Comparison of ENCODE assay signal across 2 cellular contexts in the genomic region with DNA sequence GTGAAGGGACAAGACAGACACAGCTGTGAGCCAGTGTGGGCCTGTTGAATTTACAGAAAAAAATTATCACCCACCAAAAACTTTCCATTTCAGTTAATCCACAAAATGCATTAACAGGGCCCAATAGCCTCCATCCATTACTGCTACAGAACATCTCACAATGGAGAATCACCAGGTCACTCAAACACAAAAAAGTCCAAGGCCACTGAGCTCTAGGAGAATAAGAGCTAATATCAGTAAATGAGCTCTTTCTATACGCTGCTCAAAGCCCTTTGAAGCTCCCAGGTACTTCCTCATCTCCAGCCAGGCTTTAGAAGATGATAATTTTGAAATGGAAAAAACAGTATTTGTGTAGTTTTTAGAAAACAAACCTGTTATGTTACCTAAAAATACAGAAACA. TPM values are rescaled to one million over a fixed set of nuclear protein-coding genes. Genes with fewer than 3 reads are reported as not detected.
DNase-seq lines count a peak whose midpoint lies in the region; ATAC-seq, FAIRE-seq and TF ChIP-seq lines count a peak whose summit lies in the region.
"Not testable (repeated sequence)": the region's sequence is repeated elsewhere in the genome, so short reads cannot be mapped to it uniquely, and the experiment has no call there.

No MANE protein-coding gene starts in this region.

- not testable (repeated sequence) for H4K20me1 ChIP-seq in HepG2 (ENCODE audit: insufficient read depth, low read length)

- not testable (repeated sequence) for H3K27me3 ChIP-seq in HepG2 (ENCODE audit: control insufficient read depth in 1 of 2, insufficient read depth in 2 of 2, low read length in 2 of 2); transverse colon

- peak overlapping the region; percentile 18; the same call in 1 of the 2 replicates for H3K4me2 ChIP-seq in HepG2 (ENCODE audit: low read depth, low read length)

- POLR2A ChIA-PET in HepG2 (lab: Yijun Ruan, JAX): interaction anchor here (1.5 kb wide), 1 partner anchor 45 kb away, joined by 3 read pairs; a partner anchor contains a TSS

- not testable (repeated sequence) for TF ChIP-seq RAD21 in HepG2 (CRISPR knock-in tag; IDR thresholded peaks at IDR 0.05)

- not testable (repeated sequence) for H3K4me3 ChIP-seq in HepG2 (replicated peaks in 1 of 3; ENCODE audit: insufficient read depth in 1 of 3, low read depth in 2 of 3, low read length in 3 of 3); transverse colon

- H3K9me3 ChIP-seq in HepG2 (ENCODE audit: low read length); transverse colon: not testable (repeated sequence)

- TF ChIP-seq EP300 in HepG2 (IDR thresholded peaks at IDR 0.05; ENCODE audit: low read depth in 2 of 2, low read length in 2 of 2); HepG2 (CRISPR knock-in tag; IDR thresholded peaks at IDR 0.05; ENCODE audit: borderline replicate concordance); transverse colon (IDR thresholded peaks at IDR 0.05; ENCODE audit: low read depth): not testable (repeated sequence)

- in situ Hi-C loops in HepG2 (cut with HindIII; ENCODE audit: extremely low pct_ligation_motif_present, low pct_unique_long_range_greater_than_20kb); transverse colon (cut with MboI; ENCODE audit: low pct_ligation_motif_present in 1 of 4, low pct_unique_long_range_greater_than_20kb in 1 of 4, low sequenced_read_pairs in 3 of 4): not testable (repeated sequence)

- H3K4me1 ChIP-seq in HepG2 (ENCODE audit: insufficient read depth, low read length): peaks cover 32% of the 10 kb centered on the region
- H3K4me1 ChIP-seq in transverse colon: peaks cover 0 to 21% (median 6%) of the 10 kb centered on the region in 4 donors

- FAIRE-seq in HepG2 (lab: Jason Lieb, UNC): not testable (repeated sequence)

- H2AFZ ChIP-seq in HepG2 (ENCODE audit: low read length): not testable (repeated sequence)

- not testable (repeated sequence) for TF ChIP-seq POLR2A in HepG2 (IDR thresholded peaks at IDR 0.05; ENCODE audit: insufficient read depth in 1 of 2, low read depth in 2 of 2, low read length in 2 of 2); transverse colon (IDR thresholded peaks at IDR 0.05)

- BruUV-seq in HepG2 (replicated peaks; lab: Mats Ljungman, UMichigan): not testable (repeated sequence)

- intact Hi-C loops in HepG2 (cut with micrococcal nuclease; ENCODE audit: unreplicated experiment); transverse colon (cut with DNase I; ENCODE audit: low total_unique reads): not testable (repeated sequence)

- not testable (repeated sequence) for H3K9ac ChIP-seq in HepG2 (ENCODE audit: insufficient read depth, low read depth, low read length)

- not testable (repeated sequence) for H3K27ac ChIP-seq in HepG2 (ENCODE audit: extremely low read length, insufficient read depth, low read length)
- peak overlapping the region in 3 of 4 donors; percentile 0 to 39 (median 17) for H3K27ac ChIP-seq in transverse colon

- ATAC-seq in HepG2: peak; percentile 58

- not testable (repeated sequence) for H3K79me2 ChIP-seq in HepG2 (ENCODE audit: insufficient read depth, low read length)

- H3K36me3 ChIP-seq in HepG2 (replicated peaks in 1 of 2; ENCODE audit: control insufficient read depth in 1 of 2, insufficient read depth in 2 of 2, low read length in 2 of 2); transverse colon: not testable (repeated sequence)

- CTCF ChIA-PET in HepG2 (lab: Yijun Ruan, JAX; ENCODE audit: low intra/inter-chr PET ratio, low total read pairs): not testable (repeated sequence)

- DNase-seq in HepG2 (ENCODE audit: low spot score); transverse colon: not testable (repeated sequence)

- not testable (repeated sequence) for TF ChIP-seq CTCF in HepG2 (CRISPR knock-in tag; IDR thresholded peaks at IDR 0.05); transverse colon (IDR thresholded peaks at IDR 0.05)

- 10% methylated on average over 1 of the region's 1 CpG for WGBS in HepG2 (ENCODE audit: low lambda C conversion rate)
- 61% methylated on average over 1 of the region's 1 CpG; no CpG with 5 or more reads in 1 of the 2 donors for WGBS in transverse colon (ENCODE audit: low coverage in 1 of 2), 2 donors

TF ChIP-seq in HepG2, 621 proteins besides CTCF, POLR2A, EP300 and RAD21 (continues in another document):
- TF ChIP-seq ELF3 (CRISPR knock-in tag; IDR thresholded peaks at IDR 0.05) (0 out of 2 replicates have a peak, but pooled peaks have one; percentile 28), SOX13 (CRISPR knock-in tag; conservative IDR thresholded peaks at IDR 0.05 in 1 of 2, IDR thresholded peaks at IDR 0.05 in 1 of 2) (peak in 1 of 2 experiments; percentile 77; a peak in 2 of 4 replicates)
- TF ChIP-seq SOX13 (IDR thresholded peaks at IDR 0.05): not testable (repeated sequence)

RNA-seq across cellular contexts. Expression of a gene that starts 9.4 kb away (rescaled TPM):
- total RNA-seq in HepG2 (2016; rRNA removed; fragmentation: Illumina TruSeq; extraction: Trizol): 19.1 and 20.8 TPM in 2 replicates
- 4.8 and 4.9 TPM in 2 replicates for total RNA-seq in HepG2 (2016; cell fraction: cytosol; rRNA removed; fragmentation: Illumina TruSeq; extraction: Trizol; ENCODE audit: low read depth)
- total RNA-seq in HepG2 (2016; cell fraction: insoluble cytoplasmic fraction; rRNA removed; fragmentation: Illumina TruSeq; extraction: Trizol): 18.7 and 21.2 TPM in 2 replicates
- 6.2 and 7.1 TPM in 2 replicates for total RNA-seq in HepG2 (2016; cell fraction: membrane; rRNA removed; fragmentation: Illumina TruSeq; extraction: Trizol)
- 25.9 and 29.1 TPM in 2 replicates for total RNA-seq in HepG2 (2016; cell fraction: nucleus; rRNA removed; fragmentation: Illumina TruSeq; extraction: Trizol)
- 17.3 and 17.8 TPM in 2 replicates for polyA plus RNA-seq in HepG2 (2011; rRNA removed)
- 7.0 and 7.1 TPM in 2 replicates for polyA plus RNA-seq in HepG2 (2011; cell fraction: cytosol; rRNA removed)
- polyA plus RNA-seq in HepG2 (2011; cell fraction: nucleus; rRNA removed): 42.7 and 47.3 TPM in 2 replicates
- polyA plus RNA-seq in HepG2 (2012): 12.5 and 12.9 TPM in 2 replicates
- 1.4 and 1.9 TPM in 2 replicates for polyA plus RNA-seq in HepG2 (2016; cell fraction: cytosol; fragmentation: Illumina TruSeq; extraction: Trizol; ENCODE audit: low read depth)
- 15.1 and 16.3 TPM in 2 replicates for polyA plus RNA-seq in HepG2 (2016; cell fraction: insoluble cytoplasmic fraction; fragmentation: Illumina TruSeq; extraction: Trizol; ENCODE audit: low read depth)
- polyA plus RNA-seq in HepG2 (2016; cell fraction: membrane; fragmentation: Illumina TruSeq; extraction: Trizol; ENCODE audit: low read depth): 3.0 and 3.8 TPM in 2 replicates
- 55.5 and 56.4 TPM in 2 replicates for polyA plus RNA-seq in HepG2 (2016; cell fraction: nucleus; fragmentation: Illumina TruSeq; extraction: Trizol; ENCODE audit: insufficient read depth, low read depth)
- polyA minus RNA-seq in HepG2 (2011; rRNA and poly(A)+ RNA removed; ENCODE audit: low replicate concordance): 8.0 and 18.3 TPM in 2 replicates
- polyA minus RNA-seq in HepG2 (2011; cell fraction: cytosol; rRNA and poly(A)+ RNA removed): 8.4 and 9.6 TPM in 2 replicates
- 39.1 and 55.3 TPM in 2 replicates for polyA minus RNA-seq in HepG2 (2011; cell fraction: nucleus; rRNA and poly(A)+ RNA removed)
- total RNA-seq in transverse colon: 100 to 1,000 TPM in 1 of 4 donors, 10 to 100 TPM in 3; 62.7 to 126 (median 81.6) TPM

RNA-seq across cellular contexts. Expression of a gene that starts 45.1 kb away (rescaled TPM):
- total RNA-seq in HepG2 (2016; rRNA removed; fragmentation: Illumina TruSeq; extraction: Trizol): 9.2 and 9.7 TPM in 2 replicates
- 11.3 and 12.0 TPM in 2 replicates for total RNA-seq in HepG2 (2016; cell fraction: cytosol; rRNA removed; fragmentation: Illumina TruSeq; extraction: Trizol; ENCODE audit: low read depth)
- total RNA-seq in HepG2 (2016; cell fraction: insoluble cytoplasmic fraction; rRNA removed; fragmentation: Illumina TruSeq; extraction: Trizol): 8.9 and 9.0 TPM in 2 replicates
- 11.4 and 13.4 TPM in 2 replicates for total RNA-seq in HepG2 (2016; cell fraction: membrane; rRNA removed; fragmentation: Illumina TruSeq; extraction: Trizol)
- 9.7 and 11.2 TPM in 2 replicates for total RNA-seq in HepG2 (2016; cell fraction: nucleus; rRNA removed; fragmentation: Illumina TruSeq; extraction: Trizol)
- 2.9 and 3.0 TPM in 2 replicates for polyA plus RNA-seq in HepG2 (2011; rRNA removed)
- 1.4 and 2.1 TPM in 2 replicates for polyA plus RNA-seq in HepG2 (2011; cell fraction: cytosol; rRNA removed)
- 2.9 and 3.1 TPM in 2 replicates for polyA plus RNA-seq in HepG2 (2011; cell fraction: nucleus; rRNA removed)
- polyA plus RNA-seq in HepG2 (2012): 3.4 and 3.8 TPM in 2 replicates
- polyA plus RNA-seq in HepG2 (2016; cell fraction: cytosol; fragmentation: Illumina TruSeq; extraction: Trizol; ENCODE audit: low read depth): 1.1 and 2.3 TPM in 2 replicates
- polyA plus RNA-seq in HepG2 (2016; cell fraction: insoluble cytoplasmic fraction; fragmentation: Illumina TruSeq; extraction: Trizol; ENCODE audit: low read depth): 5.2 and 5.9 TPM in 2 replicates
- polyA plus RNA-seq in HepG2 (2016; cell fraction: membrane; fragmentation: Illumina TruSeq; extraction: Trizol; ENCODE audit: low read depth): 2.8 and 3.9 TPM in 2 replicates
- 5.8 TPM in 2 replicates for polyA plus RNA-seq in HepG2 (2016; cell fraction: nucleus; fragmentation: Illumina TruSeq; extraction: Trizol; ENCODE audit: insufficient read depth, low read depth)
- 2.7 and 4.3 TPM in 2 replicates for polyA minus RNA-seq in HepG2 (2011; rRNA and poly(A)+ RNA removed; ENCODE audit: low replicate concordance)
- 2.9 and 4.4 TPM in 2 replicates for polyA minus RNA-seq in HepG2 (2011; cell fraction: cytosol; rRNA and poly(A)+ RNA removed)
- polyA minus RNA-seq in HepG2 (2011; cell fraction: nucleus; rRNA and poly(A)+ RNA removed): 16.7 and 17.5 TPM in 2 replicates
- total RNA-seq in transverse colon: 10 to 100 TPM in 3 of 4 donors, 1 to 10 TPM in 1; 9.0 to 34.4 (median 21.4) TPM
